24 cellular contexts compared by ENCODE assay signal in genomic region chr10:131811239-131812011, GRCh38.
"Had no signal": no experiment of that assay in that cellular context is flagged by ENCODE, and none has a peak within 500 bp of the region (broad histone marks: within the 10 kb centered on the region; RNA-seq: fewer than 3 reads in every experiment).

No MANE protein-coding gene starts in this region.

- H3K9me3 ChIP-seq: mucosa of descending colon, prostate gland, SK-N-SH, suprapubic skin, transverse colon, vagina had no signal

- H3K27me3 Mint-ChIP-seq: activated CD4-positive, alpha-beta T cell treated with anti-CD3 and anti-CD28 coated beads, Interleukin-2, amount 10 ng/mL, durations not matched to agents 7 days and 5 days; dendritic cell treated with granulocyte-macrophage colony-stimulating factor and Interleukin-4, amounts not matched to agents 40 ng/mL and 50 ng/mL, for 4 days had no signal

- H3K4me3 Mint-ChIP-seq: activated CD4-positive, alpha-beta T cell treated with anti-CD3 and anti-CD28 coated beads, Interleukin-2, amount 10 ng/mL, durations not matched to agents 7 days and 5 days; activated CD8-positive, alpha-beta T cell treated with anti-CD3 and anti-CD28 coated beads, Interleukin-2, amount 10 ng/mL, durations not matched to agents 7 days and 5 days; dendritic cell treated with granulocyte-macrophage colony-stimulating factor and Interleukin-4, amounts not matched to agents 40 ng/mL and 50 ng/mL, for 4 days; immature natural killer cell; memory B cell; naive B cell; stimulated activated effector memory CD8-positive, alpha-beta T cell treated with anti-CD3 and anti-CD28 coated beads, Interleukin-12 subunit alpha, Interleukin-12 subunit beta, amount 100 ng/mL, for 72 hours; stimulated activated naive CD8-positive, alpha-beta T cell treated with anti-CD3 and anti-CD28 coated beads, Interleukin-15, amount 100 ng/mL, for 72 hours had no signal

- H3K9me3 Mint-ChIP-seq: activated CD4-positive, alpha-beta T cell treated with anti-CD3 and anti-CD28 coated beads, Interleukin-2, amount 10 ng/mL, durations not matched to agents 7 days and 5 days; dendritic cell treated with granulocyte-macrophage colony-stimulating factor and Interleukin-4, amounts not matched to agents 40 ng/mL and 50 ng/mL, for 4 days; immature natural killer cell; memory B cell; stimulated activated effector memory CD8-positive, alpha-beta T cell treated with anti-CD3 and anti-CD28 coated beads, Interleukin-12 subunit alpha, Interleukin-12 subunit beta, amount 100 ng/mL, for 72 hours; stimulated activated naive CD8-positive, alpha-beta T cell treated with anti-CD3 and anti-CD28 coated beads, Interleukin-15, amount 100 ng/mL, for 72 hours had no signal

- H3K9ac ChIP-seq: SK-N-SH had no signal

- H3K4me1 ChIP-seq: foreskin keratinocyte, prostate gland, suprapubic skin, transverse colon, vagina had no signal

- H3K36me3 ChIP-seq: prostate gland, suprapubic skin, transverse colon, vagina had no signal

- H3K27ac ChIP-seq: foreskin keratinocyte, hepatocyte, prostate gland, suprapubic skin, transverse colon, vagina, VCaP had no signal

- H2AFZ ChIP-seq: hepatocyte had no signal

- H3K27ac Mint-ChIP-seq: activated CD4-positive, alpha-beta T cell treated with anti-CD3 and anti-CD28 coated beads, Interleukin-2, amount 10 ng/mL, durations not matched to agents 7 days and 5 days; activated CD8-positive, alpha-beta T cell treated with anti-CD3 and anti-CD28 coated beads, Interleukin-2, amount 10 ng/mL, durations not matched to agents 7 days and 5 days; dendritic cell treated with granulocyte-macrophage colony-stimulating factor and Interleukin-4, amounts not matched to agents 40 ng/mL and 50 ng/mL, for 4 days; immature natural killer cell; memory B cell; naive B cell; stimulated activated effector memory CD8-positive, alpha-beta T cell treated with anti-CD3 and anti-CD28 coated beads, Interleukin-12 subunit alpha, Interleukin-12 subunit beta, amount 100 ng/mL, for 72 hours; stimulated activated naive CD8-positive, alpha-beta T cell treated with anti-CD3 and anti-CD28 coated beads, Interleukin-15, amount 100 ng/mL, for 72 hours had no signal

- H3K4me2 ChIP-seq: hepatocyte, SK-N-SH had no signal

- H3K4me3 ChIP-seq: hepatocyte, mucosa of descending colon, prostate gland, suprapubic skin, transverse colon, vagina had no signal

- H3K36me3 Mint-ChIP-seq: immature natural killer cell; memory B cell; naive B cell; stimulated activated effector memory CD8-positive, alpha-beta T cell treated with anti-CD3 and anti-CD28 coated beads, Interleukin-12 subunit alpha, Interleukin-12 subunit beta, amount 100 ng/mL, for 72 hours had no signal

- DNase-seq: activated CD4-positive, alpha-beta T cell treated with anti-CD3 and anti-CD28 coated beads, Interleukin-2, amount 10 ng/mL, durations not matched to agents 7 days and 5 days; activated CD4-positive, CD25-positive, alpha-beta regulatory T cell treated with anti-CD3 and anti-CD28 coated beads, Interleukin-2, amount 50 U/mL, for 72 hours; activated CD8-positive, alpha-beta T cell treated with anti-CD3 and anti-CD28 coated beads, Interleukin-2, amount 10 ng/mL, durations not matched to agents 7 days and 5 days; activated naive CD4-positive, alpha-beta T cell treated with Interleukin-2 at 50 U/mL for 16 hours; activated T-cell treated with anti-CD3 and anti-CD28 coated beads, Interleukin-2, amount 50 U/mL, for 48 hours; amygdala; effector CD8-positive, alpha-beta T cell; foreskin keratinocyte; immature natural killer cell; mucosa of descending colon; naive B cell; SK-N-SH; stimulated activated CD4-positive, alpha-beta T cell treated with anti-CD3 and anti-CD28 coated beads, Interleukin-12 subunit alpha, Interleukin-12 subunit beta, amount 100 ng/mL, for 4 hours; stimulated activated CD4-positive, alpha-beta T cell treated with anti-CD3 and anti-CD28 coated beads, Interleukin-1b, Interleukin-23, amount 100 ng/mL, for 48 hours; stimulated activated naive CD8-positive, alpha-beta T cell treated with anti-CD3 and anti-CD28 coated beads, Interleukin-15, amount 100 ng/mL, for 72 hours; transverse colon had no signal

- H3K27me3 ChIP-seq: foreskin keratinocyte, hepatocyte, transverse colon, vagina had no signal

- ATAC-seq: activated CD8-positive, alpha-beta T cell treated with anti-CD3 and anti-CD28 coated beads, Interleukin-2, amount 10 ng/mL, durations not matched to agents 7 days and 5 days; foreskin keratinocyte; mucosa of descending colon; stimulated activated naive CD8-positive, alpha-beta T cell treated with anti-CD3 and anti-CD28 coated beads, Interleukin-15, amount 100 ng/mL, for 72 hours had no signal

- H3K79me2 ChIP-seq: hepatocyte had no signal

- H3K4me1 Mint-ChIP-seq: activated CD4-positive, alpha-beta T cell treated with anti-CD3 and anti-CD28 coated beads, Interleukin-2, amount 10 ng/mL, durations not matched to agents 7 days and 5 days; immature natural killer cell; memory B cell; naive B cell; stimulated activated effector memory CD8-positive, alpha-beta T cell treated with anti-CD3 and anti-CD28 coated beads, Interleukin-12 subunit alpha, Interleukin-12 subunit beta, amount 100 ng/mL, for 72 hours; stimulated activated naive CD8-positive, alpha-beta T cell treated with anti-CD3 and anti-CD28 coated beads, Interleukin-15, amount 100 ng/mL, for 72 hours had no signal
